In the genomic region with DNA sequence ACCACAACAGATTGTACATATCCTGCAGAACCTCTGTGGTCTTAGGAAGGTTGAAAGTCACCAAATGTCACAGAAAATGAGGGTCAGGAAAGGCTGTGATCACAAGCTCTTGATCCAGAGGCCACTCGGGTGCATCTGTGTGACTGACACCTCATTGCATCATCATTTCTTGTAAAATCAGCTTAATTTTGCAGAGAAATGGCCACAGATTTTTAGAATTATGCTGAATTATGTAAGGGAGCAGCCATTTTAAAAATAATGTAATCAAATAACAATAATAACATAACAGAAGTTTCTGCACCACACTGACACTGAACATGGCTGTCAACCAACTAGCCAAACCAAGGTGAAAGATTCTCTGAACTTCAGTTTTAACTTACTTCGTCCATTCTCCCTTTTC, we compare ENCODE assay signal across 12 cellular contexts. TPM values are rescaled to one million over a fixed set of nuclear protein-coding genes. Genes with fewer than 3 reads are reported as not detected.
A peak's percentile ranks its signal among the peaks of the same experiment; 100 is the strongest.
DNase-seq lines count a peak whose midpoint lies in the region; ATAC-seq lines count a peak whose summit lies in the region.
"Had no signal": no experiment of that assay in that cellular context is flagged by ENCODE, and none has a peak within 500 bp of the region (broad histone marks: within the 10 kb centered on the region; RNA-seq: fewer than 3 reads in every experiment).

No MANE protein-coding gene starts in this region.

- peak overlapping the region in 2 of 3 donors; percentile 38 to 45 for H3K27ac Mint-ChIP-seq in CD4-positive, CD25-positive, alpha-beta regulatory T cell
- peak overlapping the region; percentile 75 for H3K27ac Mint-ChIP-seq in activated naive CD8-positive, alpha-beta T cell treated with anti-CD3 and anti-CD28 coated beads for 36 hours
- H3K27ac Mint-ChIP-seq in naive thymus-derived CD8-positive, alpha-beta T cell = peak overlapping the region in 6 of 10 donors; percentile 12 to 72 (median 37)

- no peak for ATAC-seq in CD4-positive, CD25-positive, alpha-beta regulatory T cell (ENCODE audit: low read depth in 2 of 2)
- no peak for ATAC-seq in naive thymus-derived CD8-positive, alpha-beta T cell
- no peak for ATAC-seq in HG02588 (IDR thresholded peaks at IDR 0.05; ENCODE audit: unreplicated experiment)

- peak overlapping the region; percentile 92 for H3K27ac ChIP-seq in CD4-positive, CD25-positive, alpha-beta regulatory T cell (ENCODE audit: insufficient read depth, low read length, poor library complexity, severe bottlenecking)

- H3K36me3 Mint-ChIP-seq in CD4-positive, CD25-positive, alpha-beta regulatory T cell = peaks cover 24% of the 10 kb centered on the region
- peaks cover 42% of the 10 kb centered on the region for H3K36me3 Mint-ChIP-seq in activated naive CD8-positive, alpha-beta T cell treated with anti-CD3 and anti-CD28 coated beads for 36 hours
- peaks cover 0 to 29% (median 5%) of the 10 kb centered on the region in 3 donors for H3K36me3 Mint-ChIP-seq in naive thymus-derived CD8-positive, alpha-beta T cell

- no peaks in the 10 kb centered on the region for H3K9me3 Mint-ChIP-seq in CD4-positive, CD25-positive, alpha-beta regulatory T cell
- H3K9me3 Mint-ChIP-seq in activated naive CD8-positive, alpha-beta T cell treated with anti-CD3 and anti-CD28 coated beads for 36 hours = no peaks in the 10 kb centered on the region
- H3K9me3 Mint-ChIP-seq in naive thymus-derived CD8-positive, alpha-beta T cell = no peaks in the 10 kb centered on the region

- no peak for DNase-seq in CD4-positive, CD25-positive, alpha-beta regulatory T cell
- DNase-seq in G401 (ENCODE audit: low spot score) = peak; percentile 51
- no peak for DNase-seq in activated naive CD8-positive, alpha-beta T cell treated with anti-CD3 and anti-CD28 coated beads for 36 hours
- no peak for DNase-seq in naive thymus-derived CD8-positive, alpha-beta T cell
- DNase-seq in effector CD8-positive, alpha-beta T cell (lab: John Stamatoyannopoulos, UW) = no peak
- DNase-seq in stimulated activated CD4-positive, alpha-beta T cell treated with anti-CD3 and anti-CD28 coated beads, Interleukin-2, amount 100 ng/mL, for 24 hours = no peak
- DNase-seq: activated CD4-positive, CD25-positive, alpha-beta regulatory T cell; amygdala; DMS153; Karpas-422 had no signal

- peaks cover 55% of the 10 kb centered on the region for H3K4me1 ChIP-seq in CD4-positive, CD25-positive, alpha-beta regulatory T cell (ENCODE audit: control insufficient read depth, insufficient read depth, low read length, poor library complexity, severe bottlenecking)

- H3K4me3 Mint-ChIP-seq in CD4-positive, CD25-positive, alpha-beta regulatory T cell = peak overlapping the region; percentile 5 to 89 (median 42)
- peak overlapping the region; percentile 66 for H3K4me3 Mint-ChIP-seq in activated naive CD8-positive, alpha-beta T cell treated with anti-CD3 and anti-CD28 coated beads for 36 hours
- peak overlapping the region in 2 of 10 donors; percentile 50 to 74 for H3K4me3 Mint-ChIP-seq in naive thymus-derived CD8-positive, alpha-beta T cell

- peak overlapping the region; percentile 22 for H3K4me3 ChIP-seq in CD4-positive, CD25-positive, alpha-beta regulatory T cell (ENCODE audit: low read depth, low read length)

- POLR2A ChIA-PET in naive thymus-derived CD8-positive, alpha-beta T cell (lab: Charles Lee) = no interaction called here

- H3K9me3 ChIP-seq in CD4-positive, CD25-positive, alpha-beta regulatory T cell (ENCODE audit: control insufficient read depth in 2 of 2, low read length in 2 of 2) = no peaks in the 10 kb centered on the region

- no peaks in the 10 kb centered on the region for H3K27me3 ChIP-seq in CD4-positive, CD25-positive, alpha-beta regulatory T cell (ENCODE audit: control insufficient read depth, insufficient read depth, low read length)

- peaks cover 59 to 82% (median 71%) of the 10 kb centered on the region in 4 donors for H3K4me1 Mint-ChIP-seq in CD4-positive, CD25-positive, alpha-beta regulatory T cell
- peaks cover 67% of the 10 kb centered on the region for H3K4me1 Mint-ChIP-seq in activated naive CD8-positive, alpha-beta T cell treated with anti-CD3 and anti-CD28 coated beads for 36 hours
- peaks cover 19 to 71% (median 67%) of the 10 kb centered on the region in 4 donors for H3K4me1 Mint-ChIP-seq in naive thymus-derived CD8-positive, alpha-beta T cell

- no peaks in the 10 kb centered on the region for H3K27me3 Mint-ChIP-seq in CD4-positive, CD25-positive, alpha-beta regulatory T cell
- no peaks in the 10 kb centered on the region for H3K27me3 Mint-ChIP-seq in activated naive CD8-positive, alpha-beta T cell treated with anti-CD3 and anti-CD28 coated beads for 36 hours
- H3K27me3 Mint-ChIP-seq in naive thymus-derived CD8-positive, alpha-beta T cell = no peaks in the 10 kb centered on the region

- H3K36me3 ChIP-seq in CD4-positive, CD25-positive, alpha-beta regulatory T cell (ENCODE audit: control insufficient read depth, insufficient read depth, low read length) = peaks cover 8% of the 10 kb centered on the region

- in situ Hi-C loops in G401 (cut with HindIII; ENCODE audit: low sequenced_read_pairs) = no loop called here

RNA-seq across cellular contexts. Expression of a gene that starts 3.0 kb away (rescaled TPM):
- 97.8 TPM for total RNA-seq in CD4-positive, CD25-positive, alpha-beta regulatory T cell
- 100 to 1,000 TPM; 103 to 136 (median 119) TPM for polyA plus RNA-seq in CD4-positive, CD25-positive, alpha-beta regulatory T cell
- total RNA-seq in G401 (2014; rRNA removed; shearing (Covaris generic)) = 57.6 and 77.4 TPM in 2 replicates
- 10 to 100 TPM; 40.5 to 41.8 TPM for total RNA-seq in activated naive CD8-positive, alpha-beta T cell treated with anti-CD3 and anti-CD28 coated beads for 36 hours
- 10 to 100 TPM; 54.5 to 56.6 TPM for total RNA-seq in naive thymus-derived CD8-positive, alpha-beta T cell
- polyA plus RNA-seq in naive thymus-derived CD8-positive, alpha-beta T cell = 10 to 100 TPM; 57.9 to 72.3 (median 67.8) TPM

RNA-seq across cellular contexts. Expression of a gene that starts 32.5 kb away (rescaled TPM):
- total RNA-seq in CD4-positive, CD25-positive, alpha-beta regulatory T cell = not detected
- polyA plus RNA-seq in CD4-positive, CD25-positive, alpha-beta regulatory T cell = under 1 TPM in 3 of 4 donors, not detected in 1; 0.05 to 0.26 (median 0.17) TPM
- total RNA-seq in G401 (2014; rRNA removed; shearing (Covaris generic)) = not detected in 2 replicates
- not detected for total RNA-seq in activated naive CD8-positive, alpha-beta T cell treated with anti-CD3 and anti-CD28 coated beads for 36 hours
- total RNA-seq in naive thymus-derived CD8-positive, alpha-beta T cell = not detected
- not detected for polyA plus RNA-seq in naive thymus-derived CD8-positive, alpha-beta T cell
- total RNA-seq: mucosa of gallbladder had no signal
